Comparison of ENCODE assay signal across 2 cellular contexts in the genomic region with DNA sequence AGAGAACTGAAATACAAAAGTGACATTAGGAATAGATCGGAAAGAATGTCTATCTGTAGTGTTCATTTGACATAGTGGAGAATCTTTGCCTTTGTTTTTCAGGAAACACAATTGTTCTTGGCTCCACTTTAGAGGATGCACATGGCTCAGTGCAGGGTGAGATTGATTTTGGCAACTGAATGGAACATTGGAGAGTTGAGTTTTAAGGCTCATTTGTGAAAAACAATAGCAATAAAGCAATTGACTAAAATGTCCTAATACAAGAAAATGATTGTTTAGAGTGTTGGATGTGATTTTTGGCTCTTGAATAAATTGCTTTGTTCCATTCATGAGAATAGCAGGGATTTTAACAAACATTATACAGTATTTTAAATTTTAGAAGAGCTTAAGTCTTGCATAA.
TF ChIP-seq lines count a peak whose summit lies in the region.

No MANE protein-coding gene starts in this region.

TF ChIP-seq in SK-N-SH, 30 proteins besides CTCF, POLR2A, EP300 and RAD21 (continued from another document):
- TF ChIP-seq ELF1 (IDR thresholded peaks at IDR 0.05), result no peak
TF ChIP-seq in SK-N-SH: peak in this region for 0.

TF ChIP-seq in SK-N-SH treated with all-trans-retinoic acid at 6 μM for 48 hours, 23 proteins besides CTCF, POLR2A, EP300 and RAD21:
- TF ChIP-seq, protein P1, sequence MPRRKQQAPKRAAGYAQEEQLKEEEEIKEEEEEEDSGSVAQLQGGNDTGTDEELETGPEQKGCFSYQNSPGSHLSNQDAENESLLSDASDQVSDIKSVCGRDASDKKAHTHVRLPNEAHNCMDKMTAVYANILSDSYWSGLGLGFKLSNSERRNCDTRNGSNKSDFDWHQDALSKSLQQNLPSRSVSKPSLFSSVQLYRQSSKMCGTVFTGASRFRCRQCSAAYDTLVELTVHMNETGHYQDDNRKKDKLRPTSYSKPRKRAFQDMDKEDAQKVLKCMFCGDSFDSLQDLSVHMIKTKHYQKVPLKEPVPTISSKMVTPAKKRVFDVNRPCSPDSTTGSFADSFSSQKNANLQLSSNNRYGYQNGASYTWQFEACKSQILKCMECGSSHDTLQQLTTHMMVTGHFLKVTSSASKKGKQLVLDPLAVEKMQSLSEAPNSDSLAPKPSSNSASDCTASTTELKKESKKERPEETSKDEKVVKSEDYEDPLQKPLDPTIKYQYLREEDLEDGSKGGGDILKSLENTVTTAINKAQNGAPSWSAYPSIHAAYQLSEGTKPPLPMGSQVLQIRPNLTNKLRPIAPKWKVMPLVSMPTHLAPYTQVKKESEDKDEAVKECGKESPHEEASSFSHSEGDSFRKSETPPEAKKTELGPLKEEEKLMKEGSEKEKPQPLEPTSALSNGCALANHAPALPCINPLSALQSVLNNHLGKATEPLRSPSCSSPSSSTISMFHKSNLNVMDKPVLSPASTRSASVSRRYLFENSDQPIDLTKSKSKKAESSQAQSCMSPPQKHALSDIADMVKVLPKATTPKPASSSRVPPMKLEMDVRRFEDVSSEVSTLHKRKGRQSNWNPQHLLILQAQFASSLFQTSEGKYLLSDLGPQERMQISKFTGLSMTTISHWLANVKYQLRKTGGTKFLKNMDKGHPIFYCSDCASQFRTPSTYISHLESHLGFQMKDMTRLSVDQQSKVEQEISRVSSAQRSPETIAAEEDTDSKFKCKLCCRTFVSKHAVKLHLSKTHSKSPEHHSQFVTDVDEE (CRISPR knock-in tag; IDR thresholded peaks at IDR 0.05), result no peak
- no peak for TF ChIP-seq RARB (CRISPR knock-in tag; IDR thresholded peaks at IDR 0.05)
- no peak for TF ChIP-seq GLIS3 (CRISPR knock-in tag; IDR thresholded peaks at IDR 0.05)
- no peak for TF ChIP-seq ZC3H10 (CRISPR knock-in tag; IDR thresholded peaks at IDR 0.05)
- TF ChIP-seq, protein P2, sequence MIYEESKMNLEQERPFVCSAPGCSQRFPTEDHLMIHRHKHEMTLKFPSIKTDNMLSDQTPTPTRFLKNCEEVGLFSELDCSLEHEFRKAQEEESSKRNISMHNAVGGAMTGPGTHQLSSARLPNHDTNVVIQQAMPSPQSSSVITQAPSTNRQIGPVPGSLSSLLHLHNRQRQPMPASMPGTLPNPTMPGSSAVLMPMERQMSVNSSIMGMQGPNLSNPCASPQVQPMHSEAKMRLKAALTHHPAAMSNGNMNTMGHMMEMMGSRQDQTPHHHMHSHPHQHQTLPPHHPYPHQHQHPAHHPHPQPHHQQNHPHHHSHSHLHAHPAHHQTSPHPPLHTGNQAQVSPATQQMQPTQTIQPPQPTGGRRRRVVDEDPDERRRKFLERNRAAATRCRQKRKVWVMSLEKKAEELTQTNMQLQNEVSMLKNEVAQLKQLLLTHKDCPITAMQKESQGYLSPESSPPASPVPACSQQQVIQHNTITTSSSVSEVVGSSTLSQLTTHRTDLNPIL (CRISPR knock-in tag; IDR thresholded peaks at IDR 0.05; ENCODE audit: low read depth), result no peak
- no peak for TF ChIP-seq ISL1 (CRISPR knock-in tag; IDR thresholded peaks at IDR 0.05)
- TF ChIP-seq CSDC2 (CRISPR knock-in tag; IDR thresholded peaks at IDR 0.05), result no peak
- TF ChIP-seq ZNF70 (CRISPR knock-in tag; IDR thresholded peaks at IDR 0.05), result no peak
- TF ChIP-seq OSR1 (CRISPR knock-in tag; IDR thresholded peaks at IDR 0.05), result no peak
